In genomic region chr11:102831709-102832492, GRCh38 we compare ENCODE assay signal across 12 cellular contexts. TPM values are rescaled to one million over a fixed set of nuclear protein-coding genes. Genes with fewer than 3 reads are reported as not detected.
DNase-seq lines count a peak whose midpoint lies in the region; FAIRE-seq and TF ChIP-seq lines count a peak whose summit lies in the region.
"Had no signal": no experiment of that assay in that cellular context is flagged by ENCODE, and none has a peak within 500 bp of the region (broad histone marks: within the 10 kb centered on the region; RNA-seq: fewer than 3 reads in every experiment).

No MANE protein-coding gene starts in this region.

- H3K4me3 ChIP-seq in astrocyte (ENCODE audit: insufficient read depth, low read depth, low read length) (no peak overlapping the region), subcutaneous abdominal adipose tissue (ENCODE audit: low read depth in 1 of 5, low read length in 5 of 5) (peak overlapping the region; percentile 46 to 83 (median 64)), ovary (no peak overlapping the region)
- H3K4me3 ChIP-seq: body of pancreas, pancreas had no signal

- no peak for TF ChIP-seq EP300 in ovary (IDR thresholded peaks at IDR 0.05)

- H3K27me3 Mint-ChIP-seq in T-helper 1 cell treated with Interleukin-12 subunit alpha and Interleukin-12 subunit beta and Interleukin-4 antibody, amounts not matched to agents 30 μg/mL and 1 μg/mL, for 36 hours (ENCODE audit: low read depth): peaks cover 32% of the 10 kb centered on the region
- no peaks in the 10 kb centered on the region for H3K27me3 Mint-ChIP-seq in astrocyte (ENCODE audit: low read depth, unreplicated experiment)

- peak overlapping the region; percentile 23 for H3K4me3 Mint-ChIP-seq in T-helper 1 cell treated with Interleukin-12 subunit alpha and Interleukin-12 subunit beta and Interleukin-4 antibody, amounts not matched to agents 30 μg/mL and 1 μg/mL, for 36 hours
- no peak overlapping the region for H3K4me3 Mint-ChIP-seq in astrocyte (ENCODE audit: unreplicated experiment)
- H3K4me3 Mint-ChIP-seq: stimulated activated naive CD8-positive, alpha-beta T cell treated with anti-CD3 and anti-CD28 coated beads, Interleukin-15, Interleukin-2, amounts not matched to agents 100 ng/mL and 50 ng/mL, for 24 hours had no signal

- no peaks in the 10 kb centered on the region for H3K36me3 Mint-ChIP-seq in T-helper 1 cell treated with Interleukin-12 subunit alpha and Interleukin-12 subunit beta and Interleukin-4 antibody, amounts not matched to agents 30 μg/mL and 1 μg/mL, for 36 hours (ENCODE audit: low read depth)
- no peaks in the 10 kb centered on the region for H3K36me3 Mint-ChIP-seq in astrocyte (ENCODE audit: low read depth, unreplicated experiment)

- H3K27ac Mint-ChIP-seq in T-helper 1 cell treated with Interleukin-12 subunit alpha and Interleukin-12 subunit beta and Interleukin-4 antibody, amounts not matched to agents 30 μg/mL and 1 μg/mL, for 36 hours: no peak overlapping the region
- no peak overlapping the region for H3K27ac Mint-ChIP-seq in astrocyte (ENCODE audit: unreplicated experiment)
- H3K27ac Mint-ChIP-seq: stimulated activated naive CD8-positive, alpha-beta T cell treated with anti-CD3 and anti-CD28 coated beads, Interleukin-15, Interleukin-2, amounts not matched to agents 100 ng/mL and 50 ng/mL, for 24 hours had no signal

- intact Hi-C loops in ovary (cut with DNase I): no loop called here

- TF ChIP-seq POLR2A in ovary (IDR thresholded peaks at IDR 0.05): no peak

- no peak overlapping the region for H2AFZ ChIP-seq in astrocyte (ENCODE audit: low read depth, low read length)

- no peak overlapping the region for H3K27ac ChIP-seq in astrocyte (ENCODE audit: low read depth, low read length)
- H3K27ac ChIP-seq in subcutaneous abdominal adipose tissue (ENCODE audit: low read depth, low read length): peak overlapping the region; percentile 73
- H3K27ac ChIP-seq in ovary: no peak overlapping the region
- H3K27ac ChIP-seq: body of pancreas, esophagus muscularis mucosa, pancreas had no signal

- no peaks in the 10 kb centered on the region for H3K79me2 ChIP-seq in astrocyte (ENCODE audit: insufficient read depth, low read length)

- H3K9me3 ChIP-seq in astrocyte (ENCODE audit: insufficient read depth, low read depth, low read length) (no peaks in the 10 kb centered on the region), subcutaneous abdominal adipose tissue (ENCODE audit: control insufficient read depth in 5 of 5, low read length in 5 of 5) (no peaks in the 10 kb centered on the region), ovary (no peaks in the 10 kb centered on the region)
- H3K9me3 ChIP-seq: body of pancreas, esophagus muscularis mucosa, pancreas had no signal

- TF ChIP-seq CTCF in astrocyte (IDR thresholded peaks at IDR 0.05; ENCODE audit: insufficient read depth, low read depth, low read length) (no peak), ovary (IDR thresholded peaks at IDR 0.05) (no peak)

- peak overlapping the region; percentile 65 for H3K4me2 ChIP-seq in astrocyte (ENCODE audit: low read length)

- no peak for FAIRE-seq in astrocyte (lab: Jason Lieb, UNC)

- peaks cover 3% of the 10 kb centered on the region for H3K4me1 Mint-ChIP-seq in T-helper 1 cell treated with Interleukin-12 subunit alpha and Interleukin-12 subunit beta and Interleukin-4 antibody, amounts not matched to agents 30 μg/mL and 1 μg/mL, for 36 hours (ENCODE audit: low read depth)
- H3K4me1 Mint-ChIP-seq in astrocyte (ENCODE audit: low read depth, unreplicated experiment): peaks cover 23% of the 10 kb centered on the region

- 64 to 74% (median 74%) methylated on average over 22 of the region's 22 CpGs for WGBS in ovary, 3 donors

- H3K36me3 ChIP-seq in astrocyte (ENCODE audit: insufficient read depth, low read length): no peaks in the 10 kb centered on the region
- H3K36me3 ChIP-seq in subcutaneous abdominal adipose tissue (ENCODE audit: control insufficient read depth in 5 of 5, insufficient read depth in 5 of 5, low read length in 5 of 5): no peaks in the 10 kb centered on the region
- H3K36me3 ChIP-seq in ovary: no peaks in the 10 kb centered on the region
- H3K36me3 ChIP-seq: esophagus muscularis mucosa, pancreas had no signal

- H3K4me1 ChIP-seq in astrocyte (ENCODE audit: insufficient read depth, low read length) (peaks cover 6% of the 10 kb centered on the region), subcutaneous abdominal adipose tissue (ENCODE audit: control insufficient read depth in 5 of 5, insufficient read depth in 5 of 5, low read length in 5 of 5) (peaks cover 0 to 24% (median 10%) of the 10 kb centered on the region in 5 donors), ovary (ENCODE audit: insufficient read depth) (no peaks in the 10 kb centered on the region)
- H3K4me1 ChIP-seq: body of pancreas, esophagus muscularis mucosa, pancreas had no signal

- no peaks in the 10 kb centered on the region for H4K20me1 ChIP-seq in astrocyte (ENCODE audit: insufficient read depth, low read length)

- no peaks in the 10 kb centered on the region for H3K9me3 Mint-ChIP-seq in T-helper 1 cell treated with Interleukin-12 subunit alpha and Interleukin-12 subunit beta and Interleukin-4 antibody, amounts not matched to agents 30 μg/mL and 1 μg/mL, for 36 hours
- peaks cover 2% of the 10 kb centered on the region for H3K9me3 Mint-ChIP-seq in astrocyte (ENCODE audit: unreplicated experiment)
- H3K9me3 Mint-ChIP-seq: stimulated activated naive CD8-positive, alpha-beta T cell treated with anti-CD3 and anti-CD28 coated beads, Interleukin-15, Interleukin-2, amounts not matched to agents 100 ng/mL and 50 ng/mL, for 24 hours had no signal

- H3K9ac ChIP-seq in astrocyte (ENCODE audit: low read length) (no peak overlapping the region), subcutaneous abdominal adipose tissue (ENCODE audit: low read length in 5 of 5) (peak overlapping the region in 3 of 5 donors; percentile 53 to 64 (median 58))

- no peak for DNase-seq in T-helper 1 cell
- DNase-seq in astrocyte (ENCODE audit: low read depth): no peak
- peak; percentile 13 for DNase-seq in kidney tubule cell (ENCODE audit: low spot score)
- DNase-seq in mucosa of gallbladder (ENCODE audit: low spot score): no peak
- DNase-seq in SHP77 treated with DMSO at 0.1 percent for 48 hours (lab: John Stamatoyannopoulos, UW): no peak
- DNase-seq in ovary: no peak

- H3K27me3 ChIP-seq in astrocyte (ENCODE audit: insufficient read depth, low read length): no peaks in the 10 kb centered on the region
- no peaks in the 10 kb centered on the region for H3K27me3 ChIP-seq in subcutaneous abdominal adipose tissue (ENCODE audit: control insufficient read depth in 5 of 5, insufficient read depth in 4 of 5, low read length in 5 of 5)
- no peaks in the 10 kb centered on the region for H3K27me3 ChIP-seq in ovary
- H3K27me3 ChIP-seq: body of pancreas, pancreas had no signal

RNA-seq across cellular contexts. Expression of gene MMP3, which starts 11.5 kb away (rescaled TPM):
- total RNA-seq in astrocyte (not detected in 2 replicates), mucosa of gallbladder (0.17 TPM), ovary (under 1 TPM in 1 of 7 donors, not detected in 6; 0.37 TPM)
- under 1 TPM; 0.04 to 0.35 TPM for polyA plus RNA-seq in ovary

RNA-seq across cellular contexts. Expression of gene MMP1, which starts 33.9 kb away (rescaled TPM):
- 0.38 and 0.64 TPM in 2 replicates for total RNA-seq in astrocyte
- total RNA-seq in mucosa of gallbladder: 99.4 TPM
- under 1 TPM in 1 of 7 donors, not detected in 6; 0.18 TPM for total RNA-seq in ovary
- under 1 TPM in 1 of 2 donors, not detected in 1; 0.25 TPM for polyA plus RNA-seq in ovary

RNA-seq across cellular contexts. Expression of gene MMP12, which starts 42.9 kb away (rescaled TPM):
- total RNA-seq in astrocyte (not detected in 2 replicates), mucosa of gallbladder (1.7 TPM), ovary (not detected)
- not detected for polyA plus RNA-seq in ovary
- total RNA-seq: body of pancreas, esophagus muscularis mucosa had no signal
- polyA plus RNA-seq: pancreas had no signal

RNA-seq across cellular contexts. Expression of gene MMP10, which starts 51.5 kb away (rescaled TPM):
- total RNA-seq in astrocyte (1.1 and 1.2 TPM in 2 replicates), mucosa of gallbladder (not detected), ovary (1 to 10 TPM in 1 of 7 donors, not detected in 6; 1.1 TPM)
- under 1 TPM in 1 of 2 donors, not detected in 1; 0.61 TPM for polyA plus RNA-seq in ovary
- total RNA-seq: body of pancreas, esophagus muscularis mucosa had no signal

Comparison
In these comparisons a context has a peak if more than half of its experiments do, and no peak if none do; other contexts are left out.
1. H3K4me3 ChIP-seq: peak in subcutaneous abdominal adipose tissue (5 of 5); none in astrocyte (single experiment) and ovary (single experiment).
2. RNA of gene MMP1, which starts 33.9 kb away (total RNA-seq): 99.4 TPM in mucosa of gallbladder (single experiment); 0.38 to 0.64 TPM in astrocyte and 0.18 TPM in ovary; every median in the first group is over 10 times any median in the second.